In the genomic region with DNA sequence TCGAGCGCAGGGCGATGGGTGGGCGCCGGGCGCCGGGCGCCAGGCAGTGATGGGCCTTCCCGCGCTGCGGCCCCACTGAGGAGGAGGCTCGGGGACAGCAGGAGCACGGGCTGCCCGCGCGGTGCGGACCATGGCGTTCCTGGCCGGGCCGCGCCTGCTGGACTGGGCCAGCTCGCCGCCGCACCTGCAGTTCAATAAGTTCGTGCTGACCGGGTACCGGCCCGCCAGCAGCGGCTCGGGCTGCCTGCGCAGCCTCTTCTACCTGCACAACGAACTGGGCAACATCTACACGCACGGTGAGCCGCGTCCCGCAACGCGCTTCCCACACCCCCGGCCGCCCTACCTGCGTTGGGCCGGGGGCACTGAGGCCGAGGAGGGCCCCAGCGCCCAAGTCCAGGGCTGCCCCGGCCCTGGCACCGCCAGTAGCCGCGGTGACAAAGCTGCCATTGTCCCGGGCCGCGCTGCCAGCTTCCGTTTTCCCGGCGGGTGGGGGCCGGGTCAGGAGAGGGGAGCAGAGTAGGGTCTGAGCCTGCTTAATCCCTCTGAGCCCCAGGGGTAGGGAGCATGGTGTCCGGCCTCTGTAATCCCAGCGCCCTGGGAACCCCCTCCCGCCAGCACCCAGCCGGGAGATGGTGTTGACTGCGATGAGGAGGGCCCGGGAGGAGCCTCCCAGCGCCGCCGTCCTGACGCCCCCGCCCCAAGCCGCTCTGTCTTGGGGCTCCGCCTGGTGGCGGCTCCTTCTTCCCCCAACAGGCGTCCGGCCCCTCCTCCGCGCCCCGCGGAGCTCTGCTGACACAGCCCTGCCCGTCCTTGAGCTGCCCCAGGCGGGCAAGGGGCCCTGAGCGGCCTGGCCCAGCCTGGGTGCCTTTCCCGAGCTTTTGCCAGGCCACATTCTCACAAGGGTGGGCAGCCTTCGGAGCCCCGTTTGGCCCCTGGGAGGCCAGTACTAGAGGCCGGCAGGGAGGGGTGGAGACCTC, we compare ENCODE assay signal across 1 cellular context.
TF ChIP-seq lines count a peak whose summit lies in the region.

No MANE protein-coding gene starts in this region.

TF ChIP-seq in K562, 482 proteins besides CTCF, POLR2A, EP300 and RAD21 (continued from another document and continues in another):
- TF ChIP-seq, protein P1, sequence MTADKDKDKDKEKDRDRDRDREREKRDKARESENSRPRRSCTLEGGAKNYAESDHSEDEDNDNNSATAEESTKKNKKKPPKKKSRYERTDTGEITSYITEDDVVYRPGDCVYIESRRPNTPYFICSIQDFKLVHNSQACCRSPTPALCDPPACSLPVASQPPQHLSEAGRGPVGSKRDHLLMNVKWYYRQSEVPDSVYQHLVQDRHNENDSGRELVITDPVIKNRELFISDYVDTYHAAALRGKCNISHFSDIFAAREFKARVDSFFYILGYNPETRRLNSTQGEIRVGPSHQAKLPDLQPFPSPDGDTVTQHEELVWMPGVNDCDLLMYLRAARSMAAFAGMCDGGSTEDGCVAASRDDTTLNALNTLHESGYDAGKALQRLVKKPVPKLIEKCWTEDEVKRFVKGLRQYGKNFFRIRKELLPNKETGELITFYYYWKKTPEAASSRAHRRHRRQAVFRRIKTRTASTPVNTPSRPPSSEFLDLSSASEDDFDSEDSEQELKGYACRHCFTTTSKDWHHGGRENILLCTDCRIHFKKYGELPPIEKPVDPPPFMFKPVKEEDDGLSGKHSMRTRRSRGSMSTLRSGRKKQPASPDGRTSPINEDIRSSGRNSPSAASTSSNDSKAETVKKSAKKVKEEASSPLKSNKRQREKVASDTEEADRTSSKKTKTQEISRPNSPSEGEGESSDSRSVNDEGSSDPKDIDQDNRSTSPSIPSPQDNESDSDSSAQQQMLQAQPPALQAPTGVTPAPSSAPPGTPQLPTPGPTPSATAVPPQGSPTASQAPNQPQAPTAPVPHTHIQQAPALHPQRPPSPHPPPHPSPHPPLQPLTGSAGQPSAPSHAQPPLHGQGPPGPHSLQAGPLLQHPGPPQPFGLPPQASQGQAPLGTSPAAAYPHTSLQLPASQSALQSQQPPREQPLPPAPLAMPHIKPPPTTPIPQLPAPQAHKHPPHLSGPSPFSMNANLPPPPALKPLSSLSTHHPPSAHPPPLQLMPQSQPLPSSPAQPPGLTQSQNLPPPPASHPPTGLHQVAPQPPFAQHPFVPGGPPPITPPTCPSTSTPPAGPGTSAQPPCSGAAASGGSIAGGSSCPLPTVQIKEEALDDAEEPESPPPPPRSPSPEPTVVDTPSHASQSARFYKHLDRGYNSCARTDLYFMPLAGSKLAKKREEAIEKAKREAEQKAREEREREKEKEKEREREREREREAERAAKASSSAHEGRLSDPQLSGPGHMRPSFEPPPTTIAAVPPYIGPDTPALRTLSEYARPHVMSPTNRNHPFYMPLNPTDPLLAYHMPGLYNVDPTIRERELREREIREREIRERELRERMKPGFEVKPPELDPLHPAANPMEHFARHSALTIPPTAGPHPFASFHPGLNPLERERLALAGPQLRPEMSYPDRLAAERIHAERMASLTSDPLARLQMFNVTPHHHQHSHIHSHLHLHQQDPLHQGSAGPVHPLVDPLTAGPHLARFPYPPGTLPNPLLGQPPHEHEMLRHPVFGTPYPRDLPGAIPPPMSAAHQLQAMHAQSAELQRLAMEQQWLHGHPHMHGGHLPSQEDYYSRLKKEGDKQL (CRISPR knock-in tag; IDR thresholded peaks at IDR 0.05; ENCODE audit: borderline replicate concordance): 0 out of 2 replicates have a peak, but pooled peaks have one; percentile 69
- TF ChIP-seq, protein P2, sequence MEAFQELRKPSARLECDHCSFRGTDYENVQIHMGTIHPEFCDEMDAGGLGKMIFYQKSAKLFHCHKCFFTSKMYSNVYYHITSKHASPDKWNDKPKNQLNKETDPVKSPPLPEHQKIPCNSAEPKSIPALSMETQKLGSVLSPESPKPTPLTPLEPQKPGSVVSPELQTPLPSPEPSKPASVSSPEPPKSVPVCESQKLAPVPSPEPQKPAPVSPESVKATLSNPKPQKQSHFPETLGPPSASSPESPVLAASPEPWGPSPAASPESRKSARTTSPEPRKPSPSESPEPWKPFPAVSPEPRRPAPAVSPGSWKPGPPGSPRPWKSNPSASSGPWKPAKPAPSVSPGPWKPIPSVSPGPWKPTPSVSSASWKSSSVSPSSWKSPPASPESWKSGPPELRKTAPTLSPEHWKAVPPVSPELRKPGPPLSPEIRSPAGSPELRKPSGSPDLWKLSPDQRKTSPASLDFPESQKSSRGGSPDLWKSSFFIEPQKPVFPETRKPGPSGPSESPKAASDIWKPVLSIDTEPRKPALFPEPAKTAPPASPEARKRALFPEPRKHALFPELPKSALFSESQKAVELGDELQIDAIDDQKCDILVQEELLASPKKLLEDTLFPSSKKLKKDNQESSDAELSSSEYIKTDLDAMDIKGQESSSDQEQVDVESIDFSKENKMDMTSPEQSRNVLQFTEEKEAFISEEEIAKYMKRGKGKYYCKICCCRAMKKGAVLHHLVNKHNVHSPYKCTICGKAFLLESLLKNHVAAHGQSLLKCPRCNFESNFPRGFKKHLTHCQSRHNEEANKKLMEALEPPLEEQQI (IDR thresholded peaks at IDR 0.05): no peak
- TF ChIP-seq BACH1 (tag; IDR thresholded peaks at IDR 0.05) (no peak), JUND (IDR thresholded peaks at IDR 0.05; ENCODE audit: borderline replicate concordance, low read depth, low read length) (0 out of 2 replicates have a peak, but pooled peaks have one; percentile 29), JUND (tag; IDR thresholded peaks at IDR 0.05; ENCODE audit: borderline replicate concordance, low read depth, low read length) (no peak; the same call in 2 of the 3 replicates), L3MBTL2 (IDR thresholded peaks at IDR 0.05) (no peak), ZFP30 (CRISPR knock-in tag; IDR thresholded peaks at IDR 0.05; ENCODE audit: borderline replicate concordance) (no peak), NR1H2 (CRISPR knock-in tag; IDR thresholded peaks at IDR 0.05) (no peak; the same call in 1 of the 2 replicates), HDAC6 (IDR thresholded peaks at IDR 0.05; ENCODE audit: low read depth, low read length) (no peak), RBM17 (IDR thresholded peaks at IDR 0.05; ENCODE audit: borderline replicate concordance, low read depth, low read length) (no peak), TCF7L2 (IDR thresholded peaks at IDR 0.05; ENCODE audit: low read depth, low read length) (no peak), SMARCB1 (IDR thresholded peaks at IDR 0.05; ENCODE audit: insufficient read length, low read depth) (no peak), SNIP1 (IDR thresholded peaks at IDR 0.05; ENCODE audit: low read depth) (no peak), PHF21A (IDR thresholded peaks at IDR 0.05; ENCODE audit: borderline replicate concordance, low read depth) (0 out of 2 replicates have a peak, but pooled peaks have one; percentile 33), MEIS2 (IDR thresholded peaks at IDR 0.05; ENCODE audit: partially characterized antibody) (peak; percentile 25), ZNF165 (CRISPR knock-in tag; IDR thresholded peaks at IDR 0.05; ENCODE audit: borderline replicate concordance) (no peak), ATF7 (IDR thresholded peaks at IDR 0.05) (no peak), MTA3 (IDR thresholded peaks at IDR 0.05; ENCODE audit: borderline replicate concordance) (peak; percentile 76), ILF3 (IDR thresholded peaks at IDR 0.05; ENCODE audit: borderline replicate concordance) (peak; percentile 70; the same call in 1 of the 2 replicates), NCOR1 (IDR thresholded peaks at IDR 0.05) (0 out of 2 replicates have a peak, but pooled peaks have one; percentile 28), ZNF224 (CRISPR knock-in tag; IDR thresholded peaks at IDR 0.05) (no peak), PCBP1 (IDR thresholded peaks at IDR 0.05; ENCODE audit: low read depth, low read length, poor library complexity, severe bottlenecking) (no peak), TAL1 (IDR thresholded peaks at IDR 0.05) (no peak)
- TF ChIP-seq, protein P3, sequence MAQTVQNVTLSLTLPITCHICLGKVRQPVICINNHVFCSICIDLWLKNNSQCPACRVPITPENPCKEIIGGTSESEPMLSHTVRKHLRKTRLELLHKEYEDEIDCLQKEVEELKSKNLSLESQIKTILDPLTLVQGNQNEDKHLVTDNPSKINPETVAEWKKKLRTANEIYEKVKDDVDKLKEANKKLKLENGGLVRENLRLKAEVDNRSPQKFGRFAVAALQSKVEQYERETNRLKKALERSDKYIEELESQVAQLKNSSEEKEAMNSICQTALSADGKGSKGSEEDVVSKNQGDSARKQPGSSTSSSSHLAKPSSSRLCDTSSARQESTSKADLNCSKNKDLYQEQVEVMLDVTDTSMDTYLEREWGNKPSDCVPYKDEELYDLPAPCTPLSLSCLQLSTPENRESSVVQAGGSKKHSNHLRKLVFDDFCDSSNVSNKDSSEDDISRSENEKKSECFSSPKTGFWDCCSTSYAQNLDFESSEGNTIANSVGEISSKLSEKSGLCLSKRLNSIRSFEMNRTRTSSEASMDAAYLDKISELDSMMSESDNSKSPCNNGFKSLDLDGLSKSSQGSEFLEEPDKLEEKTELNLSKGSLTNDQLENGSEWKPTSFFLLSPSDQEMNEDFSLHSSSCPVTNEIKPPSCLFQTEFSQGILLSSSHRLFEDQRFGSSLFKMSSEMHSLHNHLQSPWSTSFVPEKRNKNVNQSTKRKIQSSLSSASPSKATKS (CRISPR knock-in tag; IDR thresholded peaks at IDR 0.05): no peak
- TF ChIP-seq, protein P4, sequence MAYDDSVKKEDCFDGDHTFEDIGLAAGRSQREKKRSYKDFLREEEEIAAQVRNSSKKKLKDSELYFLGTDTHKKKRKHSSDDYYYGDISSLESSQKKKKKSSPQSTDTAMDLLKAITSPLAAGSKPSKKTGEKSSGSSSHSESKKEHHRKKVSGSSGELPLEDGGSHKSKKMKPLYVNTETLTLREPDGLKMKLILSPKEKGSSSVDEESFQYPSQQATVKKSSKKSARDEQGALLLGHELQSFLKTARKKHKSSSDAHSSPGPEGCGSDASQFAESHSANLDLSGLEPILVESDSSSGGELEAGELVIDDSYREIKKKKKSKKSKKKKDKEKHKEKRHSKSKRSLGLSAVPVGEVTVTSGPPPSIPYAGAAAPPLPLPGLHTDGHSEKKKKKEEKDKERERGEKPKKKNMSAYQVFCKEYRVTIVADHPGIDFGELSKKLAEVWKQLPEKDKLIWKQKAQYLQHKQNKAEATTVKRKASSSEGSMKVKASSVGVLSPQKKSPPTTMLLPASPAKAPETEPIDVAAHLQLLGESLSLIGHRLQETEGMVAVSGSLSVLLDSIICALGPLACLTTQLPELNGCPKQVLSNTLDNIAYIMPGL (CRISPR knock-in tag; IDR thresholded peaks at IDR 0.05): no peak
- TF ChIP-seq, protein P5, sequence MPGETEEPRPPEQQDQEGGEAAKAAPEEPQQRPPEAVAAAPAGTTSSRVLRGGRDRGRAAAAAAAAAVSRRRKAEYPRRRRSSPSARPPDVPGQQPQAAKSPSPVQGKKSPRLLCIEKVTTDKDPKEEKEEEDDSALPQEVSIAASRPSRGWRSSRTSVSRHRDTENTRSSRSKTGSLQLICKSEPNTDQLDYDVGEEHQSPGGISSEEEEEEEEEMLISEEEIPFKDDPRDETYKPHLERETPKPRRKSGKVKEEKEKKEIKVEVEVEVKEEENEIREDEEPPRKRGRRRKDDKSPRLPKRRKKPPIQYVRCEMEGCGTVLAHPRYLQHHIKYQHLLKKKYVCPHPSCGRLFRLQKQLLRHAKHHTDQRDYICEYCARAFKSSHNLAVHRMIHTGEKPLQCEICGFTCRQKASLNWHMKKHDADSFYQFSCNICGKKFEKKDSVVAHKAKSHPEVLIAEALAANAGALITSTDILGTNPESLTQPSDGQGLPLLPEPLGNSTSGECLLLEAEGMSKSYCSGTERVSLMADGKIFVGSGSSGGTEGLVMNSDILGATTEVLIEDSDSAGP (CRISPR knock-in tag; IDR thresholded peaks at IDR 0.05): no peak
- TF ChIP-seq, protein P6, sequence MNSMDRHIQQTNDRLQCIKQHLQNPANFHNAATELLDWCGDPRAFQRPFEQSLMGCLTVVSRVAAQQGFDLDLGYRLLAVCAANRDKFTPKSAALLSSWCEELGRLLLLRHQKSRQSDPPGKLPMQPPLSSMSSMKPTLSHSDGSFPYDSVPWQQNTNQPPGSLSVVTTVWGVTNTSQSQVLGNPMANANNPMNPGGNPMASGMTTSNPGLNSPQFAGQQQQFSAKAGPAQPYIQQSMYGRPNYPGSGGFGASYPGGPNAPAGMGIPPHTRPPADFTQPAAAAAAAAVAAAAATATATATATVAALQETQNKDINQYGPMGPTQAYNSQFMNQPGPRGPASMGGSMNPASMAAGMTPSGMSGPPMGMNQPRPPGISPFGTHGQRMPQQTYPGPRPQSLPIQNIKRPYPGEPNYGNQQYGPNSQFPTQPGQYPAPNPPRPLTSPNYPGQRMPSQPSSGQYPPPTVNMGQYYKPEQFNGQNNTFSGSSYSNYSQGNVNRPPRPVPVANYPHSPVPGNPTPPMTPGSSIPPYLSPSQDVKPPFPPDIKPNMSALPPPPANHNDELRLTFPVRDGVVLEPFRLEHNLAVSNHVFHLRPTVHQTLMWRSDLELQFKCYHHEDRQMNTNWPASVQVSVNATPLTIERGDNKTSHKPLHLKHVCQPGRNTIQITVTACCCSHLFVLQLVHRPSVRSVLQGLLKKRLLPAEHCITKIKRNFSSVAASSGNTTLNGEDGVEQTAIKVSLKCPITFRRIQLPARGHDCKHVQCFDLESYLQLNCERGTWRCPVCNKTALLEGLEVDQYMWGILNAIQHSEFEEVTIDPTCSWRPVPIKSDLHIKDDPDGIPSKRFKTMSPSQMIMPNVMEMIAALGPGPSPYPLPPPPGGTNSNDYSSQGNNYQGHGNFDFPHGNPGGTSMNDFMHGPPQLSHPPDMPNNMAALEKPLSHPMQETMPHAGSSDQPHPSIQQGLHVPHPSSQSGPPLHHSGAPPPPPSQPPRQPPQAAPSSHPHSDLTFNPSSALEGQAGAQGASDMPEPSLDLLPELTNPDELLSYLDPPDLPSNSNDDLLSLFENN (IDR thresholded peaks at IDR 0.05; ENCODE audit: low read depth in 2 of 2, low read length in 2 of 2): 0 out of 4 replicates have a peak, but pooled peaks of 1 of the 2 experiments have one; percentile 28
- TF ChIP-seq, protein P7, sequence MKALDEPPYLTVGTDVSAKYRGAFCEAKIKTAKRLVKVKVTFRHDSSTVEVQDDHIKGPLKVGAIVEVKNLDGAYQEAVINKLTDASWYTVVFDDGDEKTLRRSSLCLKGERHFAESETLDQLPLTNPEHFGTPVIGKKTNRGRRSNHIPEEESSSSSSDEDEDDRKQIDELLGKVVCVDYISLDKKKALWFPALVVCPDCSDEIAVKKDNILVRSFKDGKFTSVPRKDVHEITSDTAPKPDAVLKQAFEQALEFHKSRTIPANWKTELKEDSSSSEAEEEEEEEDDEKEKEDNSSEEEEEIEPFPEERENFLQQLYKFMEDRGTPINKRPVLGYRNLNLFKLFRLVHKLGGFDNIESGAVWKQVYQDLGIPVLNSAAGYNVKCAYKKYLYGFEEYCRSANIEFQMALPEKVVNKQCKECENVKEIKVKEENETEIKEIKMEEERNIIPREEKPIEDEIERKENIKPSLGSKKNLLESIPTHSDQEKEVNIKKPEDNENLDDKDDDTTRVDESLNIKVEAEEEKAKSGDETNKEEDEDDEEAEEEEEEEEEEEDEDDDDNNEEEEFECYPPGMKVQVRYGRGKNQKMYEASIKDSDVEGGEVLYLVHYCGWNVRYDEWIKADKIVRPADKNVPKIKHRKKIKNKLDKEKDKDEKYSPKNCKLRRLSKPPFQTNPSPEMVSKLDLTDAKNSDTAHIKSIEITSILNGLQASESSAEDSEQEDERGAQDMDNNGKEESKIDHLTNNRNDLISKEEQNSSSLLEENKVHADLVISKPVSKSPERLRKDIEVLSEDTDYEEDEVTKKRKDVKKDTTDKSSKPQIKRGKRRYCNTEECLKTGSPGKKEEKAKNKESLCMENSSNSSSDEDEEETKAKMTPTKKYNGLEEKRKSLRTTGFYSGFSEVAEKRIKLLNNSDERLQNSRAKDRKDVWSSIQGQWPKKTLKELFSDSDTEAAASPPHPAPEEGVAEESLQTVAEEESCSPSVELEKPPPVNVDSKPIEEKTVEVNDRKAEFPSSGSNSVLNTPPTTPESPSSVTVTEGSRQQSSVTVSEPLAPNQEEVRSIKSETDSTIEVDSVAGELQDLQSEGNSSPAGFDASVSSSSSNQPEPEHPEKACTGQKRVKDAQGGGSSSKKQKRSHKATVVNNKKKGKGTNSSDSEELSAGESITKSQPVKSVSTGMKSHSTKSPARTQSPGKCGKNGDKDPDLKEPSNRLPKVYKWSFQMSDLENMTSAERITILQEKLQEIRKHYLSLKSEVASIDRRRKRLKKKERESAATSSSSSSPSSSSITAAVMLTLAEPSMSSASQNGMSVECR (CRISPR knock-in tag; IDR thresholded peaks at IDR 0.05): peak; percentile 63; the same call in 1 of the 2 replicates
